Comparison of ENCODE assay signal across 9 cellular contexts in genomic region chr5:138138949-138139775, GRCh38. TPM values are rescaled to one million over a fixed set of nuclear protein-coding genes. Genes with fewer than 3 reads are reported as not detected.
DNase-seq lines count a peak whose midpoint lies in the region; ATAC-seq and TF ChIP-seq lines count a peak whose summit lies in the region.
"Had no signal": no experiment of that assay in that cellular context is flagged by ENCODE, and none has a peak within 500 bp of the region (broad histone marks: within the 10 kb centered on the region; RNA-seq: fewer than 3 reads in every experiment).

NME5 (minus strand) TSS chr5:138139428; CDS start chr5:138138780, 648 bp downstream.

- 6% methylated on average over 26 of the region's 31 CpGs for WGBS in SK-N-SH (ENCODE audit: low lambda C conversion rate)

- H3K4me3 ChIP-seq in SK-N-SH (ENCODE audit: low read depth in 2 of 2, low read length in 1 of 2): peak within 1 kb of the TSS; percentile 77 to 80

- H3K27ac Mint-ChIP-seq in nephron: peak within 1 kb of the TSS in 2 of 3 experiments; percentile 4 to 38

- H3K9me2 ChIP-seq in SK-N-SH: no peaks in the 10 kb centered on the region

- ATAC-seq in HG03045 (IDR thresholded peaks at IDR 0.05; ENCODE audit: unreplicated experiment) (peak; percentile 59), GM21825 (IDR thresholded peaks at IDR 0.05; ENCODE audit: unreplicated experiment) (no peak)

- POLR2A ChIA-PET in SK-N-SH (lab: Yijun Ruan, JAX): interaction anchor here (0.9 kb wide), 1 partner anchor 9 kb away, joined by 3 read pairs; no protein-coding TSS in a partner anchor

- peak within 1 kb of the TSS; percentile 38; the same call in 1 of the 2 replicates for H3K9ac ChIP-seq in SK-N-SH

- H3K36me3 ChIP-seq in SK-N-SH (replicated peaks in 1 of 2; ENCODE audit: control insufficient read depth in 1 of 2, insufficient read depth in 2 of 2, low read length in 1 of 2): no peaks in the 10 kb centered on the region
- H3K36me3 ChIP-seq: neutrophil had no signal

- TF ChIP-seq RAD21 in SK-N-SH (IDR thresholded peaks at IDR 0.05; ENCODE audit: low read length): no peak

- H3K27me3 ChIP-seq in SK-N-SH (ENCODE audit: insufficient read depth): no peaks in the 10 kb centered on the region

- TF ChIP-seq CTCF in SK-N-SH (IDR thresholded peaks at IDR 0.05) (no peak), nephron (IDR thresholded peaks at IDR 0.05; ENCODE audit: unreplicated experiment in 3 of 3) (no peak)

- H3K4me3 Mint-ChIP-seq in nephron: peak within 1 kb of the TSS; percentile 88 to 91 (median 90)

- DNase-seq in COR-L47 (lab: John Stamatoyannopoulos, UW): peak; percentile 72
- peak; percentile 88 for DNase-seq in SK-N-SH
- peak; percentile 56 for DNase-seq in foreskin melanocyte
- no peak for DNase-seq in OCI-M1 (lab: John Stamatoyannopoulos, UW)
- no peak for DNase-seq in NCI-H2171 treated with DMSO at 0.1 percent for 48 hours (lab: John Stamatoyannopoulos, UW)

- CTCF ChIA-PET in SK-N-SH (lab: Yijun Ruan, JAX): interaction anchor here (0.6 to 2.0 kb wide), 8 partner anchors 11 to 360 kb away, joined by 3 to 14 read pairs (median 4); no protein-coding TSS in a partner anchor

- H3K4me1 ChIP-seq in SK-N-SH (ENCODE audit: control insufficient read depth in 1 of 2, insufficient read depth in 2 of 2, low read depth in 1 of 2, low read length in 1 of 2): no peaks in the 10 kb centered on the region

- peak within 1 kb of the TSS; percentile 84 for H3K4me2 ChIP-seq in SK-N-SH

- peaks cover 7% of the 10 kb centered on the region for H3F3A ChIP-seq in SK-N-SH (replicated peaks; ENCODE audit: insufficient read depth)

- peak within 1 kb of the TSS in 1 of 2 experiments; percentile 12; a peak in 1 of 4 replicates for H3K27ac ChIP-seq in SK-N-SH (ENCODE audit: low read depth in 2 of 2, low read length in 1 of 2)
- H3K27ac ChIP-seq: neutrophil had no signal

- no peaks in the 10 kb centered on the region for H3K36me3 Mint-ChIP-seq in nephron (ENCODE audit: low read depth)

- H3K9me3 Mint-ChIP-seq in nephron: no peaks in the 10 kb centered on the region

- H2AFZ ChIP-seq in SK-N-SH (ENCODE audit: low read depth): peak within 1 kb of the TSS; percentile 97

- no peaks in the 10 kb centered on the region for H4K20me1 ChIP-seq in SK-N-SH (ENCODE audit: insufficient read depth)

- no peaks in the 10 kb centered on the region for H3K9me3 ChIP-seq in SK-N-SH
- H3K9me3 ChIP-seq: neutrophil had no signal

- no peak for TF ChIP-seq EP300 in SK-N-SH (IDR thresholded peaks at IDR 0.05; ENCODE audit: borderline replicate concordance in 1 of 2, low read depth in 1 of 2, low read length in 1 of 2)

- H3K27me3 Mint-ChIP-seq in nephron (ENCODE audit: low read depth): no peaks in the 10 kb centered on the region

- no peaks in the 10 kb centered on the region for H3K79me2 ChIP-seq in SK-N-SH (ENCODE audit: insufficient read depth)

- peaks cover 6% of the 10 kb centered on the region for H3K4me1 Mint-ChIP-seq in nephron

TF ChIP-seq in SK-N-SH, 30 proteins besides CTCF, POLR2A, EP300 and RAD21:
- peak; percentile 76; the same call in 1 of the 2 replicates for TF ChIP-seq SIN3A (IDR thresholded peaks at IDR 0.05; ENCODE audit: borderline replicate concordance, low read depth, low read length)
- 0 out of 2 replicates have a peak, but pooled peaks have one; percentile 28 for TF ChIP-seq TAF1 (IDR thresholded peaks at IDR 0.05; ENCODE audit: borderline replicate concordance, low read depth, low read length)
- no peak for TF ChIP-seq YY1 (IDR thresholded peaks at IDR 0.05; ENCODE audit: low read depth)
- TF ChIP-seq POLR2AphosphoS5 (IDR thresholded peaks at IDR 0.05; ENCODE audit: low read depth, low read length): peak; percentile 37; the same call in 1 of the 2 replicates
- TF ChIP-seq NFIC (IDR thresholded peaks at IDR 0.05; ENCODE audit: borderline replicate concordance): no peak
- no peak for TF ChIP-seq RXRA (IDR thresholded peaks at IDR 0.05; ENCODE audit: borderline replicate concordance, low read depth)
- TF ChIP-seq PBX3 (IDR thresholded peaks at IDR 0.05): no peak
- TF ChIP-seq REST (IDR thresholded peaks at IDR 0.05; ENCODE audit: low read depth, low read length): peak; percentile 18; the same call in 1 of the 2 replicates
- no peak for TF ChIP-seq USF2 (IDR thresholded peaks at IDR 0.05; ENCODE audit: borderline replicate concordance, low read depth, low read length)
- peak; percentile 43 for TF ChIP-seq CHD2 (IDR thresholded peaks at IDR 0.05; ENCODE audit: low read length, partially characterized antibody)
- no peak for TF ChIP-seq SMC3 (IDR thresholded peaks at IDR 0.05; ENCODE audit: low read depth, low read length)
- 0 out of 2 replicates have a peak, but pooled peaks have one; percentile 12 for TF ChIP-seq ELF1 (IDR thresholded peaks at IDR 0.05)
- TF ChIP-seq JUND (IDR thresholded peaks at IDR 0.05): no peak
- no peak for TF ChIP-seq MEF2A (IDR thresholded peaks at IDR 0.05; ENCODE audit: borderline replicate concordance, low read depth)
- TF ChIP-seq MXI1 (IDR thresholded peaks at IDR 0.05; ENCODE audit: low read depth, low read length): peak; percentile 82; the same call in 1 of the 2 replicates
- TF ChIP-seq IRF3 (IDR thresholded peaks at IDR 0.05; ENCODE audit: low read depth, low read length): no peak
- TF ChIP-seq MAX (IDR thresholded peaks at IDR 0.05; ENCODE audit: low read depth): 0 out of 2 replicates have a peak, but pooled peaks have one; percentile 17
- no peak for TF ChIP-seq USF1 (IDR thresholded peaks at IDR 0.05; ENCODE audit: borderline replicate concordance, low read depth)

RNA-seq across cellular contexts. Expression of gene NME5, which starts in this region (rescaled TPM):
- polyA plus RNA-seq in SK-N-SH (2012; rRNA removed): 3.7 and 4.1 TPM in 2 replicates
- 5.4 and 7.6 TPM in 2 replicates for polyA plus RNA-seq in SK-N-SH (2012; cell fraction: cytosol; rRNA removed)
- 2.2 and 3.1 TPM in 2 replicates for polyA plus RNA-seq in SK-N-SH (2012; cell fraction: nucleus; rRNA removed)

Comparison
In these comparisons a context has a peak if more than half of its experiments do, and no peak if none do; other contexts are left out.
1. DNase-seq: peak in COR-L47 (single experiment), SK-N-SH (single experiment) and foreskin melanocyte (single experiment); none in OCI-M1 (single experiment) and NCI-H2171 treated with DMSO at 0.1 percent for 48 hours (single experiment).